8 cellular contexts compared by ENCODE assay signal in the genomic region with DNA sequence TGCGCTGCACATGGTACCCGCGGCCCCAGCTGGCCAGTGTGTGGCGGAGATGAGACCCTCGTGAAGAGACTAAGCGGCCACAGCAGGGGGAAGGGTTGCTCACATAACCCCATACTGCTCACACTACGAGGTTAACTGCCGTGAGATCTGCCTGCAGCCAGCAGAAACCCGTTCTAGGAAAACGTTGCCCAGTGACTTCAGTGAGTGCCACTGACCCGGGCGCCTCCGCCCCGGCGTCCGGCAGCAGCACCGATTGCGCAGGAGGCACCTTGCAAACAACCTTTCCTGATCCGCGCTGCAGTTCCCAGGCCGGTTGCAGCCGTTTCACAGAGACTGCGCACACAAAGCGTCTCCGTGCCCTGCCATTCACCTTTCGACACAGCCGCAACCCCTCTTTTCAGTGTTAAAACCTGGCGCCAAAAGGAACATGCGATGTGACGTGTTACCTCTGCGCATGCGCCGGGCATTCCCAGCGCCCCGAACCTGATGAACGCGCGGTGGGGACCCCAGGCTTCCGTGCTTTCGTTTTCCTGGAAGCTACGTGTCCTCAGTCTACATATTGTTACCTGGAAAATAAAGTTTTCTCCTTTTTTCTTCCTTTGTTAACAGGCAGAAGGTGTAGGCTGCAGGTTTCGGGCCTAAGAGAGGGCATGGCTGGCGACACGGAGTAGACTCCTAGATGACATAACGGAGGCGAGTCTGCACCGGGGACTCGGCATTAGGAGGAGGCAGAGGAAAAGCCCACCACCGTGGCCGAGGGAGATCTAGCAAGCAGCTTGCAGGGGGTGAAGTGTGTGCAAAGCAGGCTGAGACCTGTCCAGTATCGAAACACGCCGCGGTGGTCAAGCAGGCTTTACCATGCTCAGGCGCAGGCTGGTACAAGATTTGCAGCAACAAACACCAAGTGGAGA. TPM values are rescaled to one million over a fixed set of nuclear protein-coding genes. Genes with fewer than 3 reads are reported as not detected.
DNase-seq lines count a peak whose midpoint lies in the region; ATAC-seq and TF ChIP-seq lines count a peak whose summit lies in the region.

No MANE protein-coding gene starts in this region.

- peak in 1 of 2 donors; percentile 32 for TF ChIP-seq RAD21 in liver (IDR thresholded peaks at IDR 0.05)

- peak; percentile 91 for DNase-seq in NCI-H2196 (lab: John Stamatoyannopoulos, UW; ENCODE audit: unreplicated experiment)
- peak; percentile 77 to 83 for DNase-seq in activated CD4-positive, alpha-beta T cell treated with anti-CD3 and anti-CD28 coated beads for 4 hours
- DNase-seq in coronary artery (ENCODE audit: low spot score) = no peak
- peak; percentile 65 to 74 for DNase-seq in stimulated activated CD4-positive, alpha-beta T cell treated with anti-CD3 and anti-CD28 coated beads, Interleukin-4, amount 100 ng/mL, for 48 hours (ENCODE audit: low read depth in 2 of 2)
- no peak for DNase-seq in NOMO-1 (lab: John Stamatoyannopoulos, UW; ENCODE audit: unreplicated experiment in 2 of 2)

- H3K9me3 ChIP-seq in liver (ENCODE audit: control insufficient read depth in 4 of 4, low read length in 3 of 4) = no peaks in the 10 kb centered on the region

- H3K4me3 ChIP-seq in coronary artery = peak overlapping the region; percentile 75
- peak overlapping the region; percentile 28 to 89 (median 51) for H3K4me3 ChIP-seq in liver (ENCODE audit: low read depth in 1 of 3, low read length in 3 of 3)

- no peaks in the 10 kb centered on the region for H3K36me3 ChIP-seq in liver (ENCODE audit: control insufficient read depth in 4 of 4, insufficient read depth in 3 of 4, low read depth in 1 of 4, low read length in 3 of 4)

- H3K27me3 ChIP-seq in liver (ENCODE audit: control insufficient read depth in 4 of 4, insufficient read depth in 4 of 4, low read length in 3 of 4) = no peaks in the 10 kb centered on the region

- H3K27ac ChIP-seq in coronary artery (peak overlapping the region; percentile 49 to 66), liver (ENCODE audit: low read depth in 1 of 2, low read length in 2 of 2) (peak overlapping the region; percentile 92 to 99)

- peak; percentile 81 for ATAC-seq in GM18511 (IDR thresholded peaks at IDR 0.05; ENCODE audit: unreplicated experiment)
- peak; percentile 47 for ATAC-seq in HG03039 (IDR thresholded peaks at IDR 0.05; ENCODE audit: unreplicated experiment)

- TF ChIP-seq CTCF in coronary artery (IDR thresholded peaks at IDR 0.05) = no peak
- TF ChIP-seq CTCF in liver (IDR thresholded peaks at IDR 0.05; ENCODE audit: low read depth, low read length, missing input control) = no peak

- H3K9ac ChIP-seq in liver (ENCODE audit: low read depth in 1 of 2, low read length in 2 of 2) = peak overlapping the region; percentile 40 to 92

- peaks cover 2 to 26% (median 13%) of the 10 kb centered on the region in 4 donors for H3K4me1 ChIP-seq in liver (ENCODE audit: control insufficient read depth in 4 of 4, insufficient read depth in 4 of 4, low read length in 3 of 4)

- 13% methylated on average over 55 of the region's 55 CpGs for WGBS in liver

TF ChIP-seq in liver, 16 proteins besides CTCF, POLR2A, EP300 and RAD21:
- TF ChIP-seq EGR1 (IDR thresholded peaks at IDR 0.05; ENCODE audit: low read depth in 2 of 2) (no peak), FOXA1 (IDR thresholded peaks at IDR 0.05) (no peak), NR2F2 (IDR thresholded peaks at IDR 0.05) (peak; percentile 7), JUND (IDR thresholded peaks at IDR 0.05) (no peak), TAF1 (conservative IDR thresholded peaks at IDR 0.05) (no peak), YY1 (IDR thresholded peaks at IDR 0.05) (peak; percentile 37), GABPA (IDR thresholded peaks at IDR 0.05 in 1 of 2, conservative IDR thresholded peaks at IDR 0.05 in 1 of 2) (peak in 1 of 2 donors; percentile 52), HNF4A (conservative IDR thresholded peaks at IDR 0.05) (peak in 1 of 2 donors; percentile 51), RXRA (IDR thresholded peaks at IDR 0.05) (peak; percentile 87 to 92), HNF4G (IDR thresholded peaks at IDR 0.05) (no peak), FOXA2 (IDR thresholded peaks at IDR 0.05) (peak; percentile 20), SP1 (IDR thresholded peaks at IDR 0.05) (peak; percentile 51)
- TF ChIP-seq, protein P1, sequence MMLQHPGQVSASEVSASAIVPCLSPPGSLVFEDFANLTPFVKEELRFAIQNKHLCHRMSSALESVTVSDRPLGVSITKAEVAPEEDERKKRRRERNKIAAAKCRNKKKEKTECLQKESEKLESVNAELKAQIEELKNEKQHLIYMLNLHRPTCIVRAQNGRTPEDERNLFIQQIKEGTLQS (IDR thresholded peaks at IDR 0.05) = no peak
- TF ChIP-seq, protein P2, sequence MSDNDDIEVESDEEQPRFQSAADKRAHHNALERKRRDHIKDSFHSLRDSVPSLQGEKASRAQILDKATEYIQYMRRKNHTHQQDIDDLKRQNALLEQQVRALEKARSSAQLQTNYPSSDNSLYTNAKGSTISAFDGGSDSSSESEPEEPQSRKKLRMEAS (IDR thresholded peaks at IDR 0.05) = peak; percentile 75
- TF ChIP-seq, protein P3, sequence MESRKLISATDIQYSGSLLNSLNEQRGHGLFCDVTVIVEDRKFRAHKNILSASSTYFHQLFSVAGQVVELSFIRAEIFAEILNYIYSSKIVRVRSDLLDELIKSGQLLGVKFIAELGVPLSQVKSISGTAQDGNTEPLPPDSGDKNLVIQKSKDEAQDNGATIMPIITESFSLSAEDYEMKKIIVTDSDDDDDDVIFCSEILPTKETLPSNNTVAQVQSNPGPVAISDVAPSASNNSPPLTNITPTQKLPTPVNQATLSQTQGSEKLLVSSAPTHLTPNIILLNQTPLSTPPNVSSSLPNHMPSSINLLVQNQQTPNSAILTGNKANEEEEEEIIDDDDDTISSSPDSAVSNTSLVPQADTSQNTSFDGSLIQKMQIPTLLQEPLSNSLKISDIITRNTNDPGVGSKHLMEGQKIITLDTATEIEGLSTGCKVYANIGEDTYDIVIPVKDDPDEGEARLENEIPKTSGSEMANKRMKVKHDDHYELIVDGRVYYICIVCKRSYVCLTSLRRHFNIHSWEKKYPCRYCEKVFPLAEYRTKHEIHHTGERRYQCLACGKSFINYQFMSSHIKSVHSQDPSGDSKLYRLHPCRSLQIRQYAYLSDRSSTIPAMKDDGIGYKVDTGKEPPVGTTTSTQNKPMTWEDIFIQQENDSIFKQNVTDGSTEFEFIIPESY (IDR thresholded peaks at IDR 0.05) = no peak
- TF ChIP-seq, protein P4, sequence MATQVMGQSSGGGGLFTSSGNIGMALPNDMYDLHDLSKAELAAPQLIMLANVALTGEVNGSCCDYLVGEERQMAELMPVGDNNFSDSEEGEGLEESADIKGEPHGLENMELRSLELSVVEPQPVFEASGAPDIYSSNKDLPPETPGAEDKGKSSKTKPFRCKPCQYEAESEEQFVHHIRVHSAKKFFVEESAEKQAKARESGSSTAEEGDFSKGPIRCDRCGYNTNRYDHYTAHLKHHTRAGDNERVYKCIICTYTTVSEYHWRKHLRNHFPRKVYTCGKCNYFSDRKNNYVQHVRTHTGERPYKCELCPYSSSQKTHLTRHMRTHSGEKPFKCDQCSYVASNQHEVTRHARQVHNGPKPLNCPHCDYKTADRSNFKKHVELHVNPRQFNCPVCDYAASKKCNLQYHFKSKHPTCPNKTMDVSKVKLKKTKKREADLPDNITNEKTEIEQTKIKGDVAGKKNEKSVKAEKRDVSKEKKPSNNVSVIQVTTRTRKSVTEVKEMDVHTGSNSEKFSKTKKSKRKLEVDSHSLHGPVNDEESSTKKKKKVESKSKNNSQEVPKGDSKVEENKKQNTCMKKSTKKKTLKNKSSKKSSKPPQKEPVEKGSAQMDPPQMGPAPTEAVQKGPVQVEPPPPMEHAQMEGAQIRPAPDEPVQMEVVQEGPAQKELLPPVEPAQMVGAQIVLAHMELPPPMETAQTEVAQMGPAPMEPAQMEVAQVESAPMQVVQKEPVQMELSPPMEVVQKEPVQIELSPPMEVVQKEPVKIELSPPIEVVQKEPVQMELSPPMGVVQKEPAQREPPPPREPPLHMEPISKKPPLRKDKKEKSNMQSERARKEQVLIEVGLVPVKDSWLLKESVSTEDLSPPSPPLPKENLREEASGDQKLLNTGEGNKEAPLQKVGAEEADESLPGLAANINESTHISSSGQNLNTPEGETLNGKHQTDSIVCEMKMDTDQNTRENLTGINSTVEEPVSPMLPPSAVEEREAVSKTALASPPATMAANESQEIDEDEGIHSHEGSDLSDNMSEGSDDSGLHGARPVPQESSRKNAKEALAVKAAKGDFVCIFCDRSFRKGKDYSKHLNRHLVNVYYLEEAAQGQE (IDR thresholded peaks at IDR 0.05) = peak; percentile 21

RNA-seq across cellular contexts. Expression of a gene that starts 8.9 kb away (rescaled TPM):
- total RNA-seq in liver = 10 to 100 TPM; 25.1 to 37.7 TPM
- polyA plus RNA-seq in liver = 10 to 100 TPM; 16.3 to 20.5 TPM

Comparison
In these comparisons a context has a peak if more than half of its experiments do, and no peak if none do; other contexts are left out.
1. DNase-seq: peak in NCI-H2196 (single experiment), activated CD4-positive, alpha-beta T cell treated with anti-CD3 and anti-CD28 coated beads for 4 hours (2 of 2) and stimulated activated CD4-positive, alpha-beta T cell treated with anti-CD3 and anti-CD28 coated beads, Interleukin-4, amount 100 ng/mL, for 48 hours (2 of 2); none in coronary artery (single experiment) and NOMO-1 (0 of 2).